In genomic region chr15:51144021-51144532, GRCh38 we compare ENCODE assay signal across 13 cellular contexts. TPM values are rescaled to one million over a fixed set of nuclear protein-coding genes. Genes with fewer than 3 reads are reported as not detected.
DNase-seq lines count a peak whose midpoint lies in the region; ATAC-seq and TF ChIP-seq lines count a peak whose summit lies in the region.
"Had no signal": no experiment of that assay in that cellular context is flagged by ENCODE, and none has a peak within 500 bp of the region (broad histone marks: within the 10 kb centered on the region; RNA-seq: fewer than 3 reads in every experiment).

No MANE protein-coding gene starts in this region.

- H3K36me3 Mint-ChIP-seq in activated naive CD4-positive, alpha-beta T cell treated with anti-CD3 and anti-CD28 coated beads, Interleukin-2, amount 50 U/mL, for 72 hours, result peaks cover 0 to 4% of the 10 kb centered on the region in 2 donors
- H3K36me3 Mint-ChIP-seq: activated naive CD4-positive, alpha-beta T cell treated with anti-CD3 and anti-CD28 coated beads, Interleukin-2, amount 50 U/mL, for 24 hours had no signal

- peaks cover 0 to 7% of the 10 kb centered on the region in 2 donors for H3K9me3 Mint-ChIP-seq in activated naive CD4-positive, alpha-beta T cell treated with anti-CD3 and anti-CD28 coated beads, Interleukin-2, amount 50 U/mL, for 72 hours

- H3K4me3 ChIP-seq in epithelial cell of esophagus (ENCODE audit: low read length), result no peak overlapping the region

- DNase-seq in EL (peak; percentile 52), NCI-H446 treated with DMSO at 0.1 percent for 48 hours (lab: John Stamatoyannopoulos, UW) (peak; percentile 45), epithelial cell of esophagus (ENCODE audit: low read depth) (peak; percentile 86), non-pigmented ciliary epithelial cell (ENCODE audit: low read depth) (peak; percentile 71), NCI-H510A treated with DMSO at 0.1 percent for 48 hours (lab: John Stamatoyannopoulos, UW) (no peak), NCI-H1930 (lab: John Stamatoyannopoulos, UW) (no peak), NCI-H82 treated with DMSO at 0.1 percent for 48 hours (lab: John Stamatoyannopoulos, UW; ENCODE audit: unreplicated experiment) (no peak)
- no peak for DNase-seq in activated naive CD4-positive, alpha-beta T cell treated with anti-CD3 and anti-CD28 coated beads, Interleukin-2, amount 50 U/mL, for 72 hours (ENCODE audit: low spot score in 2 of 2)
- DNase-seq: activated CD4-positive, alpha-beta T cell treated with anti-CD3 and anti-CD28 coated beads, Interleukin-2, amount 50 U/mL, for 1 hour; DND-41; kidney; stimulated activated CD4-positive, alpha-beta T cell treated with anti-CD3 and anti-CD28 coated beads, Interleukin-4, amount 100 ng/mL, for 24 hours had no signal

- TF ChIP-seq CTCF in epithelial cell of esophagus (IDR thresholded peaks at IDR 0.05; ENCODE audit: insufficient read depth, low read depth, low read length, missing control alignments), result no peak

- ATAC-seq in activated naive CD4-positive, alpha-beta T cell treated with anti-CD3 and anti-CD28 coated beads, Interleukin-2, amount 50 U/mL, for 72 hours, result no peak

- no peak overlapping the region for H3K27ac Mint-ChIP-seq in activated naive CD4-positive, alpha-beta T cell treated with anti-CD3 and anti-CD28 coated beads, Interleukin-2, amount 50 U/mL, for 72 hours
- H3K27ac Mint-ChIP-seq: activated naive CD4-positive, alpha-beta T cell treated with anti-CD3 and anti-CD28 coated beads, Interleukin-2, amount 50 U/mL, for 24 hours had no signal

RNA-seq across cellular contexts. Expression of gene TNFAIP8L3, which starts 49.4 kb away (rescaled TPM):
- total RNA-seq in activated naive CD4-positive, alpha-beta T cell treated with anti-CD3 and anti-CD28 coated beads, Interleukin-2, amount 50 U/mL, for 72 hours, result under 1 TPM in 1 of 2 donors, not detected in 1; 0.18 TPM

Comparison
In these comparisons a context has a peak if more than half of its experiments do, and no peak if none do; other contexts are left out.
1. DNase-seq: peak in EL (single experiment), NCI-H446 treated with DMSO at 0.1 percent for 48 hours (single experiment), epithelial cell of esophagus (single experiment) and non-pigmented ciliary epithelial cell (single experiment); none in NCI-H510A treated with DMSO at 0.1 percent for 48 hours (single experiment), NCI-H1930 (0 of 2), activated naive CD4-positive, alpha-beta T cell treated with anti-CD3 and anti-CD28 coated beads, Interleukin-2, amount 50 U/mL, for 72 hours (0 of 2) and NCI-H82 treated with DMSO at 0.1 percent for 48 hours (single experiment).